Comparison of ENCODE assay signal across 23 cellular contexts in the genomic region with DNA sequence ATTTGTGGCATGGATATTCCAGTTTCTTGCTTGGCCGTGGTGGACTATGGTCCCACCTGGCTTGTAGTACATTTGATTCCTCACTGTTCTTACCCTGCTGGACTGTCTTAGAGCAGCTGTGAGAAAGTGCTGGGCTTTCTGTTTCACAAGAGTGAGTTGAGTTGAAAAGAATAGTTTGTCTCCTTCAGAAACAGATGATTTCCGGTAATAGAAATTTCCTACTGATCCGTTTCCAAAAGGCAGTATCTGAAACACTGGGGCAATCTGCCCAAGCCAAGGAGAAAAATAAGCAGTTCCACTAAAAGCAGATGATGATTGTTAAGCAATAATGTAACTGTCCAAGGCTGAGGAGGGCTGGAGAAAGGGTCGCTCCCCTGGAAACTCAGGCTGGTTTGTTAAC.
DNase-seq lines count a peak whose midpoint lies in the region; ATAC-seq and TF ChIP-seq lines count a peak whose summit lies in the region.
"Had no signal": no experiment of that assay in that cellular context is flagged by ENCODE, and none has a peak within 500 bp of the region (broad histone marks: within the 10 kb centered on the region; RNA-seq: fewer than 3 reads in every experiment).

No MANE protein-coding gene starts in this region.

- H3K4me1 ChIP-seq in ovary (ENCODE audit: insufficient read depth) = no peaks in the 10 kb centered on the region
- H3K4me1 ChIP-seq: BE2C, esophagus muscularis mucosa, psoas muscle, suprapubic skin had no signal

- no peak overlapping the region for H3K4me3 ChIP-seq in fibroblast of mammary gland (ENCODE audit: control insufficient read depth, low read depth, low read length)
- no peak overlapping the region for H3K4me3 ChIP-seq in ovary
- H3K4me3 ChIP-seq: esophagus muscularis mucosa, psoas muscle, suprapubic skin had no signal

- no peak for TF ChIP-seq POLR2A in ovary (IDR thresholded peaks at IDR 0.05)

- H3K27ac ChIP-seq in ovary = no peak overlapping the region
- H3K27ac ChIP-seq: esophagus muscularis mucosa, psoas muscle, suprapubic skin had no signal

- DNase-seq in AG08396 (ENCODE audit: low spot score) (peak; percentile 5), GM04504 (ENCODE audit: low read depth) (peak; percentile 35), fibroblast of mammary gland (ENCODE audit: low read depth) (peak; percentile 63), ovary (peak in 3 of 5 donors; percentile 21 to 22 (median 21)), SIG-M5 treated with dmso at 0.1 percent for 504 hours (lab: John Stamatoyannopoulos, UW; ENCODE audit: unreplicated experiment) (no peak)
- DNase-seq: activated CD4-positive, alpha-beta T cell treated with anti-CD3 and anti-CD28 coated beads, Interleukin-2, amount 10 ng/mL, durations not matched to agents 7 days and 5 days; activated CD8-positive, alpha-beta memory T cell treated with anti-CD3 and anti-CD28 coated beads, Interleukin-2, amount 50 U/mL, for 4 hours; activated gamma-delta T cell; amniotic stem cell; BE2C; COR-L47; effector CD8-positive, alpha-beta T cell; EL; hypothalamus; NCI-H1105 treated with DMSO at 0.1 percent for 48 hours; NCI-H2081 treated with DMSO at 0.1 percent for 48 hours; NCI-H526 treated with DMSO at 0.1 percent for 48 hours; psoas muscle; stimulated activated CD4-positive, alpha-beta T cell treated with anti-CD3 and anti-CD28 coated beads, Interleukin-12 subunit alpha, Interleukin-12 subunit beta, amount 100 ng/mL, for 4 hours had no signal

- TF ChIP-seq EP300 in ovary (IDR thresholded peaks at IDR 0.05) = no peak

- TF ChIP-seq CTCF in fibroblast of mammary gland (conservative IDR thresholded peaks at IDR 0.05; ENCODE audit: control insufficient read depth, insufficient read depth, low read depth, low read length) (no peak), ovary (IDR thresholded peaks at IDR 0.05) (no peak)

- intact Hi-C loops in ovary (cut with DNase I) = no loop called here

- H3K36me3 ChIP-seq in ovary = no peaks in the 10 kb centered on the region
- H3K36me3 ChIP-seq: BE2C had no signal

- 19 to 26% (median 19%) methylated on average over 4 of the region's 4 CpGs for WGBS in ovary, 3 donors

- ATAC-seq in HG03159 (IDR thresholded peaks at IDR 0.05; ENCODE audit: unreplicated experiment) = no peak
- ATAC-seq in HG03571 (IDR thresholded peaks at IDR 0.05; ENCODE audit: unreplicated experiment) = no peak

- no peaks in the 10 kb centered on the region for H3K27me3 ChIP-seq in ovary
- H3K27me3 ChIP-seq: BE2C, esophagus muscularis mucosa, suprapubic skin had no signal

- no peaks in the 10 kb centered on the region for H3K9me3 ChIP-seq in ovary
- H3K9me3 ChIP-seq: BE2C, esophagus muscularis mucosa, psoas muscle, suprapubic skin had no signal
